ENCODE assay signal across 8 cellular contexts in genomic region chr5:134465856-134466240, GRCh38. TPM values are rescaled to one million over a fixed set of nuclear protein-coding genes. Genes with fewer than 3 reads are reported as not detected.
A peak's percentile ranks its signal among the peaks of the same experiment; 100 is the strongest.
DNase-seq lines count a peak whose midpoint lies in the region; ATAC-seq, FAIRE-seq and TF ChIP-seq lines count a peak whose summit lies in the region.

No MANE protein-coding gene starts in this region.

- H3K4me1 ChIP-seq in GM12878 (ENCODE audit: control insufficient read depth, insufficient read depth, low read length), result peaks cover 11% of the 10 kb centered on the region

- TF ChIP-seq RAD21 in GM12878 (IDR thresholded peaks at IDR 0.05; ENCODE audit: insufficient read depth, low read depth, low read length), result no peak

- H3K4me1 Mint-ChIP-seq in T-helper 17 cell, result peaks cover 6% of the 10 kb centered on the region

- H3K79me2 ChIP-seq in GM12878 (ENCODE audit: control insufficient read depth, insufficient read depth, low read length), result no peaks in the 10 kb centered on the region

- H3K36me3 ChIP-seq in GM12878 (ENCODE audit: control insufficient read depth in 2 of 2, insufficient read depth in 2 of 2, low read length in 1 of 2), result no peaks in the 10 kb centered on the region

- no peaks in the 10 kb centered on the region for H3K27me3 ChIP-seq in GM12878 (replicated peaks in 1 of 2; ENCODE audit: control insufficient read depth in 2 of 2, insufficient read depth in 2 of 2, low read length in 1 of 2)

- RAD21 ChIA-PET in GM12878 (lab: Charles Lee; ENCODE audit: unreplicated experiment), result interaction anchor here (0.6 to 3.1 kb wide), 15 partner anchors 19 to 439 kb away, joined by 3 to 20 read pairs (median 5); partner anchors contain the start of genes CDKN2AIPNL and JADE2

- CTCF ChIA-PET in GM12878 (lab: Yijun Ruan, JAX), result interaction anchor here (0.8 to 3.5 kb wide), 10 partner anchors 12 to 121 kb away, joined by 3 to 17 read pairs (median 5); partner anchors contain the start of gene CDKN2AIPNL

- H3K27me3 Mint-ChIP-seq in T-helper 17 cell, result no peaks in the 10 kb centered on the region

- H3K27ac ChIP-seq in GM12878 (ENCODE audit: control insufficient read depth, insufficient read depth), result peak overlapping the region; percentile 82

- peak overlapping the region; percentile 89 for H2AFZ ChIP-seq in GM12878 (ENCODE audit: control insufficient read depth, low read depth, low read length)

- H3K4me3 ChIP-seq in GM12878, result peak overlapping the region; percentile 99

- peak; percentile 85 for TF ChIP-seq POLR2A in GM12878 (IDR thresholded peaks at IDR 0.05; ENCODE audit: low read depth, low read length)

- DNase-seq in GF-D8 (lab: John Stamatoyannopoulos, UW) (peak; percentile 48), GOT3 (lab: John Stamatoyannopoulos, UW) (peak; percentile 72), M059J (ENCODE audit: low read depth) (peak; percentile 88), T-helper 17 cell (peak; percentile 20 to 48 (median 42)), GM12878 (ENCODE audit: low read depth, low spot score) (no peak), hypothalamus (lab: John Stamatoyannopoulos, UW) (peak in 48 of 51 donors; percentile 10 to 90 (median 48)), sciatic nerve (ENCODE audit: low spot score) (peak; percentile 89), NCI-H2227 treated with DMSO at 0.1 percent for 48 hours (lab: John Stamatoyannopoulos, UW) (no peak)

- no peaks in the 10 kb centered on the region for H3K36me3 Mint-ChIP-seq in T-helper 17 cell (ENCODE audit: low read depth)

- peak overlapping the region; percentile 94 for H3K9ac ChIP-seq in GM12878 (ENCODE audit: control insufficient read depth, insufficient read depth, low read length)

- ATAC-seq in T-helper 17 cell, result peak; percentile 74
- peak; percentile 93 for ATAC-seq in GM12878
- peak; percentile 94 for ATAC-seq in sciatic nerve

- no TSS peak for BruUV-seq in GM12878 (replicated peaks; lab: Mats Ljungman, UMichigan)

- POLR2A ChIA-PET in GM12878 (lab: Charles Lee), result interaction anchor here (0.5 to 3.1 kb wide), 19 partner anchors 10 to 240 kb away, joined by 3 to 14 read pairs (median 4); partner anchors contain the start of genes JADE2 and PPP2CA

- SMC1A ChIA-PET in GM12878 (lab: Charles Lee; ENCODE audit: uncharacterized antibody, unreplicated experiment), result interaction anchor here (0.8 to 4.4 kb wide), 15 partner anchors 12 to 162 kb away, joined by 3 to 20 read pairs (median 4); partner anchors contain the start of gene CDKN2AIPNL

- intact Hi-C loops in GM12878 (cut with micrococcal nuclease; ENCODE audit: unreplicated experiment), result loop anchor here (5.0 kb wide), 1 partner anchor 61 kb away; the partner anchor contains the start of gene JADE2
- intact Hi-C loops in sciatic nerve (cut with DNase I), result no loop called here

- in situ Hi-C loops in GM12878 (cut with MboI), result no loop called here

- no peaks in the 10 kb centered on the region for H4K20me1 ChIP-seq in GM12878 (ENCODE audit: control insufficient read depth, insufficient read depth)

- H3K27ac Mint-ChIP-seq in T-helper 17 cell, result peak overlapping the region; percentile 57

- peak overlapping the region; percentile 96 for H3K4me2 ChIP-seq in GM12878 (ENCODE audit: control insufficient read depth, insufficient read depth)

- H3K9me3 ChIP-seq in T-helper 17 cell (ENCODE audit: control insufficient read depth, low read length, poor library complexity, severe bottlenecking) (no peaks in the 10 kb centered on the region), GM12878 (replicated peaks; ENCODE audit: control insufficient read depth, insufficient read depth, low read length) (no peaks in the 10 kb centered on the region)

- peak overlapping the region; percentile 85 for H3K4me3 Mint-ChIP-seq in T-helper 17 cell

- no peak for TF ChIP-seq EP300 in GM12878 (IDR thresholded peaks at IDR 0.05; ENCODE audit: borderline replicate concordance in 1 of 2, control insufficient read depth in 1 of 2, low read depth in 2 of 2, low read length in 2 of 2)

- no peak for TF ChIP-seq CTCF in GM12878 (IDR thresholded peaks at IDR 0.05 in 2 of 3, conservative IDR thresholded peaks at IDR 0.05 in 1 of 3; ENCODE audit: control insufficient read depth in 2 of 3, extremely low read depth in 1 of 3, insufficient read depth in 1 of 3, low read depth in 3 of 3, low read length in 3 of 3)

- WGBS in GM12878 (ENCODE audit: insufficient coverage, insufficient replicate concordance, low lambda C conversion rate, missing lambda C conversion rate), result 3% methylated on average over 27 of the region's 27 CpGs

- FAIRE-seq in GM12878 (lab: Jason Lieb, UNC), result no peak

TF ChIP-seq in GM12878, 131 proteins besides CTCF, POLR2A, EP300 and RAD21 (continues in another document):
- TF ChIP-seq, protein P1, sequence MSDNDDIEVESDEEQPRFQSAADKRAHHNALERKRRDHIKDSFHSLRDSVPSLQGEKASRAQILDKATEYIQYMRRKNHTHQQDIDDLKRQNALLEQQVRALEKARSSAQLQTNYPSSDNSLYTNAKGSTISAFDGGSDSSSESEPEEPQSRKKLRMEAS (IDR thresholded peaks at IDR 0.05; ENCODE audit: low read depth, low read length), result no peak
- no peak for TF ChIP-seq KDM1A (IDR thresholded peaks at IDR 0.05; ENCODE audit: borderline replicate concordance)
- TF ChIP-seq NFIC (IDR thresholded peaks at IDR 0.05; ENCODE audit: low read depth, low read length), result no peak
- TF ChIP-seq ETV6 (conservative IDR thresholded peaks at IDR 0.05 in 1 of 2, IDR thresholded peaks at IDR 0.05 in 1 of 2; ENCODE audit: borderline replicate concordance in 1 of 2, low read depth in 1 of 2), result no peak
- TF ChIP-seq CBFB (IDR thresholded peaks at IDR 0.05; ENCODE audit: low read depth), result peak; percentile 24; the same call in 1 of the 2 replicates
- TF ChIP-seq HDAC6 (IDR thresholded peaks at IDR 0.05; ENCODE audit: unreplicated experiment), result no peak
- no peak for TF ChIP-seq BRCA1 (IDR thresholded peaks at IDR 0.05; ENCODE audit: low read depth, low read length)
- peak; percentile 14; the same call in 1 of the 2 replicates for TF ChIP-seq SMARCA5 (IDR thresholded peaks at IDR 0.05)

RNA-seq across cellular contexts. Expression of gene CDKN2AIPNL, which starts 54.2 kb away (rescaled TPM):
- total RNA-seq in M059J (2014; rRNA removed; shearing (Covaris generic)), result 29.9 and 37.1 TPM in 2 replicates
- total RNA-seq in T-helper 17 cell (10 to 100 TPM; 16.6 to 17.5 TPM), GM12878 (2014; rRNA removed) (57.8 and 62.2 TPM in 2 replicates), GM12878 (2014; rRNA removed; fragmentation: Illumina TruSeq; extraction: Trizol) (34.1 and 36.4 TPM in 2 replicates), GM12878 (2021) (34.8 and 36.7 TPM in 2 replicates), sciatic nerve (12.4 TPM)
- total RNA-seq in GM12878 (2013; cell fraction: nucleolus; rRNA removed), result 8.5 and 10.7 TPM in 2 replicates
- 12.9 TPM for polyA plus RNA-seq in GM12878 (2011; ENCODE audit: low read depth)
- polyA plus RNA-seq in GM12878 (2011; rRNA removed) (27.8 and 40.0 TPM in 2 replicates), GM12878 (2014; fragmentation: Illumina TruSeq; extraction: Trizol) (31.3 and 37.3 TPM in 2 replicates), GM12878 (2014; fragmentation: Nextera tagmentation; extraction: Ambion mirVana) (10 to 100 TPM; 23.5 to 29.9 TPM), GM12878 (2014; rRNA removed) (47.5 and 49.2 TPM in 2 replicates), GM12878 (2016; fragmentation: Nextera tagmentation; extraction: Ambion mirVana) (10 to 100 TPM; 63.5 to 72.0 TPM)
- polyA plus RNA-seq in GM12878 (2011; cell fraction: cytosol; rRNA removed), result 22.4 and 24.5 TPM in 2 replicates
- 6.1 and 6.5 TPM in 2 replicates for polyA plus RNA-seq in GM12878 (2011; cell fraction: nucleus; rRNA removed)
- 20.6 and 23.0 TPM in 2 replicates for polyA plus RNA-seq in GM12878 (2012)
- 8.9 and 9.1 TPM in 2 replicates for polyA minus RNA-seq in GM12878 (2011; rRNA and poly(A)+ RNA removed)
- polyA minus RNA-seq in GM12878 (2011; cell fraction: cytosol; rRNA and poly(A)+ RNA removed), result 6.3 and 9.1 TPM in 2 replicates
- polyA minus RNA-seq in GM12878 (2011; cell fraction: nucleus; rRNA and poly(A)+ RNA removed), result 3.9 and 9.2 TPM in 2 replicates

RNA-seq across cellular contexts. Expression of gene JADE2, which starts 59.6 kb away (rescaled TPM):
- 19.8 and 34.4 TPM in 2 replicates for total RNA-seq in M059J (2014; rRNA removed; shearing (Covaris generic))
- total RNA-seq in T-helper 17 cell (100 to 1,000 TPM; 129 to 138 TPM), GM12878 (2014; rRNA removed) (35.9 and 40.0 TPM in 2 replicates), GM12878 (2014; rRNA removed; fragmentation: Illumina TruSeq; extraction: Trizol) (19.9 and 23.6 TPM in 2 replicates), GM12878 (2021) (66.1 and 67.0 TPM in 2 replicates), sciatic nerve (55.0 TPM)
- 71.9 and 78.0 TPM in 2 replicates for total RNA-seq in GM12878 (2013; cell fraction: nucleolus; rRNA removed)
- polyA plus RNA-seq in GM12878 (2011; ENCODE audit: low read depth), result 9.3 TPM
- polyA plus RNA-seq in GM12878 (2011; rRNA removed) (18.7 and 31.5 TPM in 2 replicates), GM12878 (2014; fragmentation: Illumina TruSeq; extraction: Trizol) (11.3 and 21.2 TPM in 2 replicates), GM12878 (2014; fragmentation: Nextera tagmentation; extraction: Ambion mirVana) (1 to 10 TPM; 1.5 to 2.3 TPM), GM12878 (2014; rRNA removed) (35.3 and 46.9 TPM in 2 replicates), GM12878 (2016; fragmentation: Nextera tagmentation; extraction: Ambion mirVana) (10 to 100 TPM; 13.1 to 15.6 TPM)
- polyA plus RNA-seq in GM12878 (2011; cell fraction: cytosol; rRNA removed), result 32.4 and 44.8 TPM in 2 replicates
- 47.8 and 58.6 TPM in 2 replicates for polyA plus RNA-seq in GM12878 (2011; cell fraction: nucleus; rRNA removed)
- polyA plus RNA-seq in GM12878 (2012), result 22.9 and 26.2 TPM in 2 replicates
- polyA minus RNA-seq in GM12878 (2011; rRNA and poly(A)+ RNA removed), result 47.3 and 68.9 TPM in 2 replicates
- polyA minus RNA-seq in GM12878 (2011; cell fraction: cytosol; rRNA and poly(A)+ RNA removed), result 22.5 and 26.8 TPM in 2 replicates
- polyA minus RNA-seq in GM12878 (2011; cell fraction: nucleus; rRNA and poly(A)+ RNA removed), result 21.9 and 35.7 TPM in 2 replicates

Comparison
In these comparisons a context has a peak if more than half of its experiments do, and no peak if none do; other contexts are left out.
1. DNase-seq: peak in GF-D8 (single experiment), GOT3 (single experiment), M059J (single experiment), T-helper 17 cell (3 of 3), hypothalamus (48 of 51) and sciatic nerve (single experiment); none in GM12878 (single experiment) and NCI-H2227 treated with DMSO at 0.1 percent for 48 hours (single experiment).
2. Peak in every context shown above with its lines, with median percentiles within 50 percentile points of each other: ATAC-seq.